24 cellular contexts compared by ENCODE assay signal in genomic region chr4:184255361-184255760, GRCh38. TPM values are rescaled to one million over a fixed set of nuclear protein-coding genes. Genes with fewer than 3 reads are reported as not detected.
DNase-seq lines count a peak whose midpoint lies in the region; ATAC-seq and TF ChIP-seq lines count a peak whose summit lies in the region.
"Had no signal": no experiment of that assay in that cellular context is flagged by ENCODE, and none has a peak within 500 bp of the region (broad histone marks: within the 10 kb centered on the region; RNA-seq: fewer than 3 reads in every experiment).

No MANE protein-coding gene starts in this region.

- TF ChIP-seq CTCF in dorsolateral prefrontal cortex (IDR thresholded peaks at IDR 0.05 in 54 of 56, conservative IDR thresholded peaks at IDR 0.05 in 2 of 56; ENCODE audit: low read depth in 1 of 56, partially characterized antibody in 56 of 56): peak in 7 of 56 donors; percentile 7 to 35 (median 18)

- no peaks in the 10 kb centered on the region for H3K9me3 Mint-ChIP-seq in activated T-helper 17 cell treated with anti-CD3 and anti-CD28 coated beads, Interleukin-2, amount 50 U/mL, for 72 hours
- H3K9me3 Mint-ChIP-seq: central memory CD8-positive, alpha-beta T cell had no signal

- ATAC-seq in HG02623 (IDR thresholded peaks at IDR 0.05; ENCODE audit: unreplicated experiment) (no peak), HG03521 (IDR thresholded peaks at IDR 0.05; ENCODE audit: unreplicated experiment) (no peak)
- ATAC-seq in activated T-helper 17 cell treated with anti-CD3 and anti-CD28 coated beads, Interleukin-2, amount 50 U/mL, for 72 hours (replicated peaks): no peak
- ATAC-seq: activated CD8-positive, alpha-beta memory T cell treated with anti-CD3 and anti-CD28 coated beads, Interleukin-2, amount 10 ng/mL, durations not matched to agents 7 days and 5 days had no signal

- peak overlapping the region in 58 of 59 donors; percentile 31 to 91 (median 79) for H3K27ac ChIP-seq in dorsolateral prefrontal cortex
- H3K27ac ChIP-seq: 22Rv1, hepatocyte had no signal

- no peak overlapping the region for H3K27ac Mint-ChIP-seq in activated T-helper 17 cell treated with anti-CD3 and anti-CD28 coated beads, Interleukin-2, amount 50 U/mL, for 72 hours
- H3K27ac Mint-ChIP-seq: activated CD8-positive, alpha-beta memory T cell treated with anti-CD3 and anti-CD28 coated beads, Interleukin-2, amount 10 ng/mL, durations not matched to agents 7 days and 5 days; B cell had no signal

- no peaks in the 10 kb centered on the region for H3K27me3 Mint-ChIP-seq in activated T-helper 17 cell treated with anti-CD3 and anti-CD28 coated beads, Interleukin-2, amount 50 U/mL, for 72 hours
- H3K27me3 Mint-ChIP-seq: B cell; central memory CD8-positive, alpha-beta T cell had no signal

- H3K4me1 Mint-ChIP-seq in activated T-helper 17 cell treated with anti-CD3 and anti-CD28 coated beads, Interleukin-2, amount 50 U/mL, for 72 hours: peaks cover 13% of the 10 kb centered on the region
- H3K4me1 Mint-ChIP-seq: B cell had no signal

- H3K27me3 ChIP-seq in dorsolateral prefrontal cortex: no peaks in the 10 kb centered on the region
- H3K27me3 ChIP-seq: hepatocyte had no signal

- no peak overlapping the region for H3K4me3 ChIP-seq in dorsolateral prefrontal cortex
- H3K4me3 ChIP-seq: hepatocyte had no signal

- H3K4me3 Mint-ChIP-seq in activated T-helper 17 cell treated with anti-CD3 and anti-CD28 coated beads, Interleukin-2, amount 50 U/mL, for 72 hours: no peak overlapping the region
- H3K4me3 Mint-ChIP-seq: activated CD8-positive, alpha-beta memory T cell treated with anti-CD3 and anti-CD28 coated beads, Interleukin-2, amount 10 ng/mL, durations not matched to agents 7 days and 5 days; B cell; central memory CD8-positive, alpha-beta T cell had no signal

- DNase-seq in DMS 273 (lab: John Stamatoyannopoulos, UW; ENCODE audit: unreplicated experiment) (peak; percentile 2), DMS 273 treated with DMSO at 0.1 percent for 48 hours (lab: John Stamatoyannopoulos, UW) (no peak), dorsolateral prefrontal cortex (peak in 9 of 10 donors; percentile 35 to 74 (median 55)), islet precursor cell (peak; percentile 71), retina (peak; percentile 39)
- DNase-seq: activated CD8-positive, alpha-beta memory T cell treated with anti-CD3 and anti-CD28 coated beads, Interleukin-2, amount 10 ng/mL, durations not matched to agents 7 days and 5 days; effector CD8-positive, alpha-beta T cell; GF-D8; NCI-H1105 treated with DMSO at 0.1 percent for 48 hours; NCI-H2107; NCI-H524 treated with DMSO at 0.1 percent for 48 hours; OCI-M1; SIG-M5; stimulated activated CD4-positive, alpha-beta T cell treated with anti-CD3 and anti-CD28 coated beads, Interleukin-2, amount 100 ng/mL, for 48 hours; T-helper 9 cell had no signal

- intact Hi-C loops in dorsolateral prefrontal cortex (cut with DNase I): loop anchor here (10.0 kb wide), 1 partner anchor 151 kb away; no protein-coding TSS in a partner anchor

- H3K36me3 Mint-ChIP-seq in activated T-helper 17 cell treated with anti-CD3 and anti-CD28 coated beads, Interleukin-2, amount 50 U/mL, for 72 hours (ENCODE audit: low read depth): no peaks in the 10 kb centered on the region
- H3K36me3 Mint-ChIP-seq: activated CD8-positive, alpha-beta memory T cell treated with anti-CD3 and anti-CD28 coated beads, Interleukin-2, amount 10 ng/mL, durations not matched to agents 7 days and 5 days had no signal

RNA-seq across cellular contexts. Expression of gene ENPP6, which starts 37.7 kb away (rescaled TPM):
- 10 to 100 TPM in 35 of 120 experiments, 1 to 10 TPM in 85; 1.8 to 35.2 (median 8.0) TPM for total RNA-seq in dorsolateral prefrontal cortex
- total RNA-seq in activated T-helper 17 cell treated with anti-CD3 and anti-CD28 coated beads, Interleukin-2, amount 50 U/mL, for 72 hours: 1 to 10 TPM in 1 of 2 donors, under 1 TPM in 1; 0.82 to 2.2 TPM
- total RNA-seq: B cell, mononuclear cell, osteoblast had no signal
